17 cellular contexts compared by ENCODE assay signal in the genomic region with DNA sequence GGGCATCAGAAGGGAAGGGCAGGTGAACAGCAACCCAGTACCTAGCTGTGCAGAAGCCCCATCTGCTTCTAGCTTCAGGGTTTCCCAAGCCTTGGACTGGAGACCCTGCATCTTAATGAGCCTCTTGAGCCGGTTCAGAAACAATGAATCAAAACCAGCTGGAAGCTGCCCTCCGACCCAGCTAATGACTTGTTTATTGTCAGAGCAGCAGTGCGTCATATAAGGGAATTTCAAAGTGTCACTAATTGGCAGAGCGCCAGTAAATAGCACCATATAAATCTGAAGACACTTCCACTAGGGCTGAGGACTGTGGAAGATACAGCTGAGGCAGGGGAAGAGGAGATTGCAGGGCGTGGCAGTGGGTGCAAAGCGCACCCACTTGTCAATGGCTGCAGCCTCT. TPM values are rescaled to one million over a fixed set of nuclear protein-coding genes. Genes with fewer than 3 reads are reported as not detected.
DNase-seq lines count a peak whose midpoint lies in the region; ATAC-seq and TF ChIP-seq lines count a peak whose summit lies in the region.
"Had no signal": no experiment of that assay in that cellular context is flagged by ENCODE, and none has a peak within 500 bp of the region (broad histone marks: within the 10 kb centered on the region; RNA-seq: fewer than 3 reads in every experiment).

No MANE protein-coding gene starts in this region.

- H3K4me1 ChIP-seq in mammary epithelial cell (ENCODE audit: insufficient read depth, low read length) = no peaks in the 10 kb centered on the region
- H3K4me1 ChIP-seq in PC-3 (ENCODE audit: insufficient read depth, low read length) = peaks cover 10% of the 10 kb centered on the region

- H3K4me1 Mint-ChIP-seq in MCF 10A (ENCODE audit: insufficient read depth, unreplicated experiment) = no peaks in the 10 kb centered on the region
- H3K4me1 Mint-ChIP-seq: memory B cell had no signal

- no peaks in the 10 kb centered on the region for H3K36me3 Mint-ChIP-seq in MCF 10A (ENCODE audit: insufficient read depth, unreplicated experiment)

- in situ Hi-C loops in mammary epithelial cell (cut with MboI; ENCODE audit: low sequenced_read_pairs in 2 of 2) = no loop called here

- dilution Hi-C loops in mammary epithelial cell (cut with HindIII; ENCODE audit: low sequenced_read_pairs) = no loop called here

- no peaks in the 10 kb centered on the region for H3K27me3 ChIP-seq in mammary epithelial cell (ENCODE audit: insufficient read depth, low read length)
- no peaks in the 10 kb centered on the region for H3K27me3 ChIP-seq in PC-3 (ENCODE audit: low read length)
- H3K27me3 ChIP-seq: suprapubic skin had no signal

- peaks cover 9% of the 10 kb centered on the region for H3K9me3 Mint-ChIP-seq in MCF 10A (ENCODE audit: unreplicated experiment)

- no peak overlapping the region for H3K27ac Mint-ChIP-seq in MCF 10A (ENCODE audit: low read depth, unreplicated experiment)
- H3K27ac Mint-ChIP-seq: activated naive CD8-positive, alpha-beta T cell treated with anti-CD3 and anti-CD28 coated beads, Interleukin-2, amount 10 ng/mL, durations not matched to agents 7 days and 5 days; dendritic cell treated with granulocyte-macrophage colony-stimulating factor and Interleukin-4, amounts not matched to agents 40 ng/mL and 50 ng/mL, for 4 days; GM23338; memory B cell; T-helper 1 cell treated with Interleukin-12 subunit alpha and Interleukin-12 subunit beta and Interleukin-4 antibody, amounts not matched to agents 30 μg/mL and 1 μg/mL, for 36 hours had no signal

- no peak for ATAC-seq in PC-3
- ATAC-seq: GM23338 had no signal

- peak; percentile 10 for DNase-seq in MCF 10A (ENCODE audit: unreplicated experiment)
- DNase-seq in mammary epithelial cell = no peak
- peak; percentile 46 for DNase-seq in PC-3
- peak; percentile 90 for DNase-seq in fibroblast of villous mesenchyme (ENCODE audit: low read depth)
- DNase-seq in effector CD8-positive, alpha-beta T cell (lab: John Stamatoyannopoulos, UW) = no peak
- DNase-seq in iPS-NIHi7 (ENCODE audit: extremely low spot score) = no peak
- no peak for DNase-seq in NCI-H1048 (lab: John Stamatoyannopoulos, UW)
- no peak for DNase-seq in activated CD4-positive, alpha-beta T cell treated with anti-CD3 and anti-CD28 coated beads, Interleukin-2, amount 50 U/mL, for 48 hours
- DNase-seq: activated CD8-positive, alpha-beta memory T cell treated with anti-CD3 and anti-CD28 coated beads for 24 hours; activated naive CD8-positive, alpha-beta T cell treated with anti-CD3 and anti-CD28 coated beads, Interleukin-2, amount 10 ng/mL, durations not matched to agents 7 days and 5 days; hypothalamus; Kasumi-1 had no signal

- H3K9me3 ChIP-seq in mammary epithelial cell (replicated peaks; ENCODE audit: insufficient read depth, low read length) (no peaks in the 10 kb centered on the region), PC-3 (ENCODE audit: low read length) (no peaks in the 10 kb centered on the region)
- H3K9me3 ChIP-seq: suprapubic skin had no signal

- CTCF ChIA-PET in MCF 10A (lab: Yijun Ruan, JAX) (interaction anchor here (0.6 to 1.6 kb wide), 4 partner anchors 13 to 93 kb away, joined by 3 to 5 read pairs (median 3); no protein-coding TSS in a partner anchor), mammary epithelial cell (lab: Charles Lee; ENCODE audit: low non-redundant PET) (no interaction called here), PC-3 (lab: Charles Lee) (no interaction called here)

- no peak overlapping the region for H3K27ac ChIP-seq in mammary epithelial cell (ENCODE audit: insufficient read depth, low read depth, low read length)
- H3K27ac ChIP-seq in PC-3 (ENCODE audit: low read length) = no peak overlapping the region
- H3K27ac ChIP-seq: suprapubic skin had no signal

- H3K4me2 ChIP-seq in mammary epithelial cell (ENCODE audit: insufficient read depth, low read depth, low read length) (no peak overlapping the region), PC-3 (ENCODE audit: low read length) (no peak overlapping the region)
- H3K4me2 ChIP-seq: GM23338 had no signal

- H3K4me3 ChIP-seq in mammary epithelial cell (replicated peaks in 1 of 3; ENCODE audit: insufficient read depth in 1 of 3, low read depth in 2 of 3, low read length in 3 of 3) = no peak overlapping the region
- no peak overlapping the region for H3K4me3 ChIP-seq in PC-3 (ENCODE audit: low read length)
- H3K4me3 ChIP-seq in fibroblast of villous mesenchyme (ENCODE audit: low read depth, low read length) = no peak overlapping the region
- H3K4me3 ChIP-seq: GM23338, suprapubic skin had no signal

- 60% methylated on average over 6 of the region's 6 CpGs for WGBS in mammary epithelial cell (ENCODE audit: low coverage, missing lambda C conversion rate)

- intact Hi-C loops in MCF 10A (cut with micrococcal nuclease) (no loop called here), mammary epithelial cell (cut with micrococcal nuclease) (no loop called here), PC-3 (cut with micrococcal nuclease) (loop anchor here (5.0 kb wide), 1 partner anchor 42 kb away; no protein-coding TSS in a partner anchor)

- BruUV-seq in MCF 10A (replicated peaks; lab: Mats Ljungman, UMichigan) (no TSS peak), mammary epithelial cell (replicated peaks; lab: Mats Ljungman, UMichigan) (no TSS peak), PC-3 (replicated peaks; lab: Mats Ljungman, UMichigan) (no TSS peak)

- TF ChIP-seq CTCF in MCF 10A (IDR thresholded peaks at IDR 0.05; ENCODE audit: unreplicated experiment) (no peak), mammary epithelial cell (conservative IDR thresholded peaks at IDR 0.05 in 1 of 2, IDR thresholded peaks at IDR 0.05 in 1 of 2; ENCODE audit: extremely low read depth in 1 of 2, insufficient read depth in 1 of 2, low read depth in 1 of 2, low read length in 2 of 2) (no peak), PC-3 (conservative IDR thresholded peaks at IDR 0.05; ENCODE audit: low read depth, low read length) (no peak), fibroblast of villous mesenchyme (IDR thresholded peaks at IDR 0.05; ENCODE audit: insufficient read depth, low read depth, low read length) (no peak)

- POLR2A ChIA-PET in MCF 10A (lab: Yijun Ruan, JAX) (no interaction called here), PC-3 (lab: Charles Lee; ENCODE audit: unreplicated experiment) (no interaction called here)

- H4K20me1 ChIP-seq in mammary epithelial cell (ENCODE audit: insufficient read depth, low read length) (no peaks in the 10 kb centered on the region), PC-3 (ENCODE audit: low read length) (no peaks in the 10 kb centered on the region)

- peaks cover 13% of the 10 kb centered on the region for H3K27me3 Mint-ChIP-seq in MCF 10A (ENCODE audit: insufficient read depth, unreplicated experiment)
- H3K27me3 Mint-ChIP-seq: dendritic cell treated with granulocyte-macrophage colony-stimulating factor and Interleukin-4, amounts not matched to agents 40 ng/mL and 50 ng/mL, for 4 days had no signal

- H3K9me2 ChIP-seq in PC-3 (replicated peaks; ENCODE audit: low read length) = no peaks in the 10 kb centered on the region

- H3K79me2 ChIP-seq in mammary epithelial cell (ENCODE audit: insufficient read depth, low read length) (no peaks in the 10 kb centered on the region), PC-3 (ENCODE audit: low read length) (no peaks in the 10 kb centered on the region)

- H3K36me3 ChIP-seq in mammary epithelial cell (ENCODE audit: insufficient read depth, low read length) (no peaks in the 10 kb centered on the region), PC-3 (ENCODE audit: low read depth, low read length) (no peaks in the 10 kb centered on the region)
- H3K36me3 ChIP-seq: suprapubic skin had no signal

- no peaks in the 10 kb centered on the region for H3F3A ChIP-seq in PC-3 (ENCODE audit: low read length, unreplicated experiment)

- H3K4me3 Mint-ChIP-seq in MCF 10A (ENCODE audit: unreplicated experiment) = no peak overlapping the region
- H3K4me3 Mint-ChIP-seq: activated naive CD8-positive, alpha-beta T cell treated with anti-CD3 and anti-CD28 coated beads, Interleukin-2, amount 10 ng/mL, durations not matched to agents 7 days and 5 days; dendritic cell treated with granulocyte-macrophage colony-stimulating factor and Interleukin-4, amounts not matched to agents 40 ng/mL and 50 ng/mL, for 4 days; GM23338; memory B cell; T-helper 1 cell treated with Interleukin-12 subunit alpha and Interleukin-12 subunit beta and Interleukin-4 antibody, amounts not matched to agents 30 μg/mL and 1 μg/mL, for 36 hours had no signal

- H3K9ac ChIP-seq in mammary epithelial cell (ENCODE audit: insufficient read depth, low read length) (no peak overlapping the region), PC-3 (ENCODE audit: low read length) (no peak overlapping the region)

- H2AFZ ChIP-seq in mammary epithelial cell (ENCODE audit: low read depth, low read length) = no peak overlapping the region
- no peak overlapping the region for H2AFZ ChIP-seq in PC-3 (ENCODE audit: low read length)

RNA-seq across cellular contexts. Expression of gene RPUSD4, which starts 57.5 kb away (rescaled TPM):
- total RNA-seq in MCF 10A (2022) (19.4 and 26.7 TPM in 2 replicates), mammary epithelial cell (10 to 100 TPM; 20.5 to 26.6 TPM), PC-3 (2014; rRNA removed) (39.7 and 40.2 TPM in 2 replicates), fibroblast of villous mesenchyme (18.0 and 19.0 TPM in 2 replicates)
- polyA plus RNA-seq in mammary epithelial cell = 25.6 TPM
- 11.4 TPM for polyA minus RNA-seq in mammary epithelial cell

RNA-seq across cellular contexts. Expression of gene FAM118B, which starts 57.6 kb away (rescaled TPM):
- total RNA-seq in MCF 10A (2022) (8.3 and 13.4 TPM in 2 replicates), mammary epithelial cell (10 to 100 TPM; 16.0 to 27.7 TPM), PC-3 (2014; rRNA removed) (17.0 and 24.3 TPM in 2 replicates), fibroblast of villous mesenchyme (25.8 and 38.0 TPM in 2 replicates)
- polyA plus RNA-seq in mammary epithelial cell = 15.4 TPM
- 17.5 TPM for polyA minus RNA-seq in mammary epithelial cell

Comparison
In these comparisons a context has a peak if more than half of its experiments do, and no peak if none do; other contexts are left out.
1. DNase-seq: peak in MCF 10A (single experiment), PC-3 (single experiment) and fibroblast of villous mesenchyme (single experiment); none in mammary epithelial cell (single experiment), effector CD8-positive, alpha-beta T cell (single experiment), iPS-NIHi7 (single experiment), NCI-H1048 (single experiment) and activated CD4-positive, alpha-beta T cell treated with anti-CD3 and anti-CD28 coated beads, Interleukin-2, amount 50 U/mL, for 48 hours (0 of 2).